30 cellular contexts compared by ENCODE assay signal in genomic region chr12:92010368-92010767, GRCh38.
A peak's percentile ranks its signal among the peaks of the same experiment; 100 is the strongest.
DNase-seq lines count a peak whose midpoint lies in the region; ATAC-seq and FAIRE-seq lines count a peak whose summit lies in the region.
"Had no signal": no experiment of that assay in that cellular context is flagged by ENCODE, and none has a peak within 500 bp of the region (broad histone marks: within the 10 kb centered on the region; RNA-seq: fewer than 3 reads in every experiment).

No MANE protein-coding gene starts in this region.

- ATAC-seq in left colon, result peak; percentile 81
- no peak for ATAC-seq in GM21447 (IDR thresholded peaks at IDR 0.05; ENCODE audit: unreplicated experiment)
- ATAC-seq in GM21786 (IDR thresholded peaks at IDR 0.05; ENCODE audit: unreplicated experiment), result no peak

- peaks cover 11% of the 10 kb centered on the region for H3K36me3 Mint-ChIP-seq in activated naive CD4-positive, alpha-beta T cell treated with anti-CD3 and anti-CD28 coated beads for 36 hours (ENCODE audit: low read depth)
- H3K36me3 Mint-ChIP-seq: neural progenitor cell had no signal

- peaks cover 3% of the 10 kb centered on the region for H3K9me3 Mint-ChIP-seq in activated naive CD4-positive, alpha-beta T cell treated with anti-CD3 and anti-CD28 coated beads for 36 hours

- peaks cover 52% of the 10 kb centered on the region for H3K4me1 Mint-ChIP-seq in activated naive CD4-positive, alpha-beta T cell treated with anti-CD3 and anti-CD28 coated beads for 36 hours (ENCODE audit: low read depth)

- no peak overlapping the region for H3K4me3 ChIP-seq in small intestine (ENCODE audit: low read depth in 1 of 2, low read length in 2 of 2)
- H3K4me3 ChIP-seq: ascending aorta, neural progenitor cell, prostate gland, thoracic aorta, vagina had no signal

- no peaks in the 10 kb centered on the region for H3K27me3 Mint-ChIP-seq in activated naive CD4-positive, alpha-beta T cell treated with anti-CD3 and anti-CD28 coated beads for 36 hours (ENCODE audit: low read depth)

- peak; percentile 14 for FAIRE-seq in GM19239 (lab: Jason Lieb, UNC)
- no peak for FAIRE-seq in small intestine (lab: Jason Lieb, UNC)
- FAIRE-seq: GM18507 had no signal

- H3K9me3 ChIP-seq in small intestine (ENCODE audit: control insufficient read depth, low read depth), result no peaks in the 10 kb centered on the region
- H3K9me3 ChIP-seq: ascending aorta, BE2C, prostate gland, thoracic aorta, vagina had no signal

- no peak overlapping the region for H3K27ac ChIP-seq in small intestine (ENCODE audit: low read depth in 1 of 2, low read length in 1 of 2)
- H3K27ac ChIP-seq: ascending aorta, neural progenitor cell, prostate gland, thoracic aorta, vagina had no signal

- intact Hi-C loops in activated naive CD4-positive, alpha-beta T cell treated with anti-CD3 and anti-CD28 coated beads for 36 hours (cut with micrococcal nuclease), result loop anchor here (2.0 kb wide), 1 partner anchor 20 kb away; no protein-coding TSS in a partner anchor
- intact Hi-C loops in left colon (cut with DNase I, micrococcal nuclease), result no loop called here

- peaks cover 0 to 6% of the 10 kb centered on the region in 2 donors for H3K4me1 ChIP-seq in small intestine (ENCODE audit: control insufficient read depth in 2 of 2, insufficient read depth in 1 of 2, low read depth in 1 of 2, low read length in 1 of 2)
- H3K4me1 ChIP-seq: ascending aorta, BE2C, neural progenitor cell, prostate gland, vagina had no signal

- no peak for DNase-seq in activated naive CD4-positive, alpha-beta T cell treated with anti-CD3 and anti-CD28 coated beads for 36 hours
- no peak for DNase-seq in activated naive CD4-positive, alpha-beta T cell treated with Interleukin-2 at 50 U/mL for 16 hours
- DNase-seq in GM19239 (ENCODE audit: insufficient read length, low spot score) (no peak), left colon (no peak), small intestine (peak; percentile 85), NCI-H748 (lab: John Stamatoyannopoulos, UW; ENCODE audit: unreplicated experiment) (no peak)
- DNase-seq: activated CD4-positive, alpha-beta T cell treated with anti-CD3 and anti-CD28 coated beads for 1 hour; activated CD8-positive, alpha-beta memory T cell treated with anti-CD3 and anti-CD28 coated beads for 24 hours; activated naive CD4-positive, alpha-beta T cell treated with anti-CD3 and anti-CD28 coated beads, Interleukin-2, amount 50 U/mL, for 16 hours; activated T-cell treated with anti-CD3 and anti-CD28 coated beads, Interleukin-2, amount 50 U/mL, for 4 hours; BE2C; DMS79 treated with DMSO at 0.1 percent for 48 hours; foreskin fibroblast; GF-D8; head of caudate nucleus; Karpas-422; NCI-H1436 treated with DMSO at 0.1 percent for 48 hours; NCI-H446; RPMI8226; stimulated activated CD4-positive, alpha-beta T cell treated with anti-CD3 and anti-CD28 coated beads, Interleukin-15, amount 100 ng/mL, for 24 hours; stimulated activated naive CD4-positive, alpha-beta T cell treated with Interleukin-2 at 50 U/mL for 16 hours; T-helper 2 cell had no signal

- H3K27ac Mint-ChIP-seq in activated naive CD4-positive, alpha-beta T cell treated with anti-CD3 and anti-CD28 coated beads for 36 hours, result peak overlapping the region; percentile 31
- H3K27ac Mint-ChIP-seq: neural progenitor cell had no signal

- no peaks in the 10 kb centered on the region for H3K27me3 ChIP-seq in small intestine (ENCODE audit: control insufficient read depth in 2 of 2, insufficient read depth in 2 of 2, low read length in 2 of 2)
- H3K27me3 ChIP-seq: ascending aorta, BE2C, neural progenitor cell, vagina had no signal

- no peak overlapping the region for H3K4me3 Mint-ChIP-seq in activated naive CD4-positive, alpha-beta T cell treated with anti-CD3 and anti-CD28 coated beads for 36 hours
- H3K4me3 Mint-ChIP-seq: neural progenitor cell had no signal

- CTCF ChIA-PET in activated naive CD4-positive, alpha-beta T cell treated with anti-CD3 and anti-CD28 coated beads for 36 hours (lab: Charles Lee), result interaction anchor here (0.5 to 1.9 kb wide), 8 partner anchors 9 to 628 kb away, joined by 3 to 5 read pairs (median 3); no protein-coding TSS in a partner anchor

- no peaks in the 10 kb centered on the region for H3K36me3 ChIP-seq in small intestine (ENCODE audit: control insufficient read depth in 2 of 2, insufficient read depth in 2 of 2, low read length in 2 of 2)
- H3K36me3 ChIP-seq: ascending aorta, BE2C, neural progenitor cell, prostate gland, thoracic aorta, vagina had no signal

- 35 to 79% (median 64%) methylated on average over 2 of the region's 2 CpGs for WGBS in small intestine, 3 donors
